8 cellular contexts compared by ENCODE assay signal in the genomic region with DNA sequence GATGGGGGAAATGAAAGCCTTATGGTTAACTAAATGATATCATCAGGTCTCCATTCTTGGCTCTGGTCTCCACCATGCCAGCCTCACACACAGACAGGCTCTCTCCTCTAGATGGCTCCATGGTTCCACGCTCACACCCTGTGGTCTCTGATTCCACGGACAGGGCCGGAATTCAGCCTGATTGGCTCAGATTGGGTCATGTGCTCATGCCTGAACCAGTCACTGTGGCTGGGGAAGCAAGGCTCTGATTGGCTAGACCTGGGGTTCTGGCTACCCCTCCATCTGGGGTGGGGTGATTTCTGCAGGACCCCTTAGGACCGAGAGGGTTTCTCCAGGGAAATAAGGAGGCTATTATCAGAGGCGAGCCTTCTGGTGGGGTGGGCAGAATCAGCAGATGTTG.
A peak's percentile ranks its signal among the peaks of the same experiment; 100 is the strongest.
DNase-seq lines count a peak whose midpoint lies in the region; ATAC-seq and TF ChIP-seq lines count a peak whose summit lies in the region.

No MANE protein-coding gene starts in this region.

- ATAC-seq in natural killer cell treated with Interleukin-12 subunit alpha and Interleukin-12 subunit beta and Interleukin-15 and Interleukin-18, amount 100 ng/mL, for 72 hours, result peak; percentile 54 to 57
- no peak for ATAC-seq in natural killer cell
- peak; percentile 56 for ATAC-seq in activated T-helper 17 cell treated with anti-CD3 and anti-CD28 coated beads, Interleukin-2, amount 50 U/mL, for 72 hours (replicated peaks)
- ATAC-seq in GM18858 (IDR thresholded peaks at IDR 0.05; ENCODE audit: unreplicated experiment), result no peak
- no peak for ATAC-seq in HG03196 (IDR thresholded peaks at IDR 0.05; ENCODE audit: unreplicated experiment)

- no peak overlapping the region for H3K27ac Mint-ChIP-seq in natural killer cell treated with Interleukin-12 subunit alpha and Interleukin-12 subunit beta and Interleukin-15 and Interleukin-18, amount 100 ng/mL, for 72 hours
- no peak overlapping the region for H3K27ac Mint-ChIP-seq in natural killer cell
- H3K27ac Mint-ChIP-seq in activated T-helper 17 cell treated with anti-CD3 and anti-CD28 coated beads, Interleukin-2, amount 50 U/mL, for 72 hours, result no peak overlapping the region

- no peak for TF ChIP-seq CTCF in natural killer cell (IDR thresholded peaks at IDR 0.05)

- H3K27me3 Mint-ChIP-seq in natural killer cell treated with Interleukin-12 subunit alpha and Interleukin-12 subunit beta and Interleukin-15 and Interleukin-18, amount 100 ng/mL, for 72 hours, result peaks cover 39% of the 10 kb centered on the region in 2 donors
- peaks cover 18 to 46% of the 10 kb centered on the region in 2 donors for H3K27me3 Mint-ChIP-seq in natural killer cell (ENCODE audit: low read depth in 2 of 2)
- peaks cover 9% of the 10 kb centered on the region for H3K27me3 Mint-ChIP-seq in activated T-helper 17 cell treated with anti-CD3 and anti-CD28 coated beads, Interleukin-2, amount 50 U/mL, for 72 hours

- intact Hi-C loops in natural killer cell (cut with micrococcal nuclease), result no loop called here

- H3K9me3 Mint-ChIP-seq in natural killer cell treated with Interleukin-12 subunit alpha and Interleukin-12 subunit beta and Interleukin-15 and Interleukin-18, amount 100 ng/mL, for 72 hours, result no peaks in the 10 kb centered on the region
- H3K9me3 Mint-ChIP-seq in natural killer cell, result no peaks in the 10 kb centered on the region
- H3K9me3 Mint-ChIP-seq in activated T-helper 17 cell treated with anti-CD3 and anti-CD28 coated beads, Interleukin-2, amount 50 U/mL, for 72 hours, result no peaks in the 10 kb centered on the region

- no peaks in the 10 kb centered on the region for H3K4me1 Mint-ChIP-seq in natural killer cell treated with Interleukin-12 subunit alpha and Interleukin-12 subunit beta and Interleukin-15 and Interleukin-18, amount 100 ng/mL, for 72 hours (ENCODE audit: low read depth in 2 of 2)
- no peaks in the 10 kb centered on the region for H3K4me1 Mint-ChIP-seq in natural killer cell
- no peaks in the 10 kb centered on the region for H3K4me1 Mint-ChIP-seq in activated T-helper 17 cell treated with anti-CD3 and anti-CD28 coated beads, Interleukin-2, amount 50 U/mL, for 72 hours

- no peak for DNase-seq in natural killer cell treated with Interleukin-12 subunit alpha and Interleukin-12 subunit beta and Interleukin-15 and Interleukin-18, amount 100 ng/mL, for 72 hours (ENCODE audit: low spot score)
- DNase-seq in natural killer cell, result no peak
- DNase-seq in NCI-H1092 treated with DMSO at 0.1 percent for 48 hours (lab: John Stamatoyannopoulos, UW), result peak; percentile 79
- DNase-seq in iPS DF 4.7 (ENCODE audit: extremely low read depth, low spot score), result peak; percentile 58
- DNase-seq in superior temporal gyrus (ENCODE audit: extremely low spot score), result peak; percentile 25

- no peaks in the 10 kb centered on the region for H3K36me3 Mint-ChIP-seq in natural killer cell treated with Interleukin-12 subunit alpha and Interleukin-12 subunit beta and Interleukin-15 and Interleukin-18, amount 100 ng/mL, for 72 hours
- H3K36me3 Mint-ChIP-seq in natural killer cell, result no peaks in the 10 kb centered on the region
- H3K36me3 Mint-ChIP-seq in activated T-helper 17 cell treated with anti-CD3 and anti-CD28 coated beads, Interleukin-2, amount 50 U/mL, for 72 hours (ENCODE audit: low read depth), result no peaks in the 10 kb centered on the region

- H3K4me3 Mint-ChIP-seq in natural killer cell treated with Interleukin-12 subunit alpha and Interleukin-12 subunit beta and Interleukin-15 and Interleukin-18, amount 100 ng/mL, for 72 hours, result no peak overlapping the region
- H3K4me3 Mint-ChIP-seq in natural killer cell, result no peak overlapping the region
- H3K4me3 Mint-ChIP-seq in activated T-helper 17 cell treated with anti-CD3 and anti-CD28 coated beads, Interleukin-2, amount 50 U/mL, for 72 hours, result no peak overlapping the region

Comparison
In these comparisons a context has a peak if more than half of its experiments do, and no peak if none do; other contexts are left out.
1. ATAC-seq: peak in natural killer cell treated with Interleukin-12 subunit alpha and Interleukin-12 subunit beta and Interleukin-15 and Interleukin-18, amount 100 ng/mL, for 72 hours (2 of 2) and activated T-helper 17 cell treated with anti-CD3 and anti-CD28 coated beads, Interleukin-2, amount 50 U/mL, for 72 hours (single experiment); none in natural killer cell (0 of 3), GM18858 (single experiment) and HG03196 (single experiment).
2. DNase-seq: peak in NCI-H1092 treated with DMSO at 0.1 percent for 48 hours (single experiment), iPS DF 4.7 (single experiment) and superior temporal gyrus (single experiment); none in natural killer cell treated with Interleukin-12 subunit alpha and Interleukin-12 subunit beta and Interleukin-15 and Interleukin-18, amount 100 ng/mL, for 72 hours (single experiment) and natural killer cell (single experiment).